ENCODE assay signal across 1 cellular context in the genomic region with DNA sequence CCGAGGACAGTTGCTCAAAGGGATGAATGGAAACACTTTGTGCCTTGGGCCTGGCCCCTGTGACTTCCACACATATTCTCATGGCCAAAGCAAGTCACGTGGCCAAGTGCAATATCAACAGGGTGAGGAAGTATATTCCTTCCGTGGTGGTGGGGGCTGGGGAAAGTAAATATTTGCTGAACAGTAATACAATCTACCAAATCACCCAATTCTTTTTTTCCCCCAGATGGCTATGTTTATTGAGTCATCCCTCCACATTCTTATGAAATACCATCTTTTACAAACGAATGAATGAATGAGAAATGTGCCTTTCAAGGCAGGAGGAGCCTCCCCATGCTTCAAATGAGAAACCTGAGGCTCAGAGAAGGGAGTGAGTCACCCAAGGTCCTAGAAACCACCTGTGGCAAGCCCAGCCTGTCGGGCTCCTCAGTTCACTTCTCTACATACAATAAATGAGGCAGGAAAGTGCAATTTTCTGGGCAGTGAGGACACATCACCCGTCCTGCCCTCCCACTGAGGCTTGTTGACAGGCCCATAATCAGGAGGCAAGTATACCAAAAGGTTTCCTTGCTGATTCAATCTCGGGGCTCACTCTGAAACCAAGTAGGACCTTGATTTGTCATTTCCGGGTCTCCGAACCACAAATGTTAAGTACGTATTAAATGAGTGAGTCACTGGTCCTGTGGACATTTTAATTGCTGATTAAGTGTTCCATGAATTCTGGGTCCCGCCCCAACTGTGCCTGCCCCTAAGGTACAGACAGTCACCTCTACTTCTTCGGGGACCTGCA.
TF ChIP-seq lines count a peak whose summit lies in the region.

No MANE protein-coding gene starts in this region.

TF ChIP-seq in HepG2, 621 proteins besides CTCF, POLR2A, EP300 and RAD21 (continued from another document and continues in another):
- TF ChIP-seq, protein P1, sequence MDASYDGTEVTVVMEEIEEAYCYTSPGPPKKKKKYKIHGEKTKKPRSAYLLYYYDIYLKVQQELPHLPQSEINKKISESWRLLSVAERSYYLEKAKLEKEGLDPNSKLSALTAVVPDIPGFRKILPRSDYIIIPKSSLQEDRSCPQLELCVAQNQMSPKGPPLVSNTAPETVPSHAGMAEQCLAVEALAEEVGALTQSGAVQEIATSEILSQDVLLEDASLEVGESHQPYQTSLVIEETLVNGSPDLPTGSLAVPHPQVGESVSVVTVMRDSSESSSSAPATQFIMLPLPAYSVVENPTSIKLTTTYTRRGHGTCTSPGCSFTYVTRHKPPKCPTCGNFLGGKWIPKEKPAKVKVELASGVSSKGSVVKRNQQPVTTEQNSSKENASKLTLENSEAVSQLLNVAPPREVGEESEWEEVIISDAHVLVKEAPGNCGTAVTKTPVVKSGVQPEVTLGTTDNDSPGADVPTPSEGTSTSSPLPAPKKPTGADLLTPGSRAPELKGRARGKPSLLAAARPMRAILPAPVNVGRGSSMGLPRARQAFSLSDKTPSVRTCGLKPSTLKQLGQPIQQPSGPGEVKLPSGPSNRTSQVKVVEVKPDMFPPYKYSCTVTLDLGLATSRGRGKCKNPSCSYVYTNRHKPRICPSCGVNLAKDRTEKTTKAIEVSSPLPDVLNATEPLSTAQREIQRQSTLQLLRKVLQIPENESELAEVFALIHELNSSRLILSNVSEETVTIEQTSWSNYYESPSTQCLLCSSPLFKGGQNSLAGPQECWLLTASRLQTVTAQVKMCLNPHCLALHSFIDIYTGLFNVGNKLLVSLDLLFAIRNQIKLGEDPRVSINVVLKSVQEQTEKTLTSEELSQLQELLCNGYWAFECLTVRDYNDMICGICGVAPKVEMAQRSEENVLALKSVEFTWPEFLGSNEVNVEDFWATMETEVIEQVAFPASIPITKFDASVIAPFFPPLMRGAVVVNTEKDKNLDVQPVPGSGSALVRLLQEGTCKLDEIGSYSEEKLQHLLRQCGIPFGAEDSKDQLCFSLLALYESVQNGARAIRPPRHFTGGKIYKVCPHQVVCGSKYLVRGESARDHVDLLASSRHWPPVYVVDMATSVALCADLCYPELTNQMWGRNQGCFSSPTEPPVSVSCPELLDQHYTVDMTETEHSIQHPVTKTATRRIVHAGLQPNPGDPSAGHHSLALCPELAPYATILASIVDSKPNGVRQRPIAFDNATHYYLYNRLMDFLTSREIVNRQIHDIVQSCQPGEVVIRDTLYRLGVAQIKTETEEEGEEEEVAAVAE (CRISPR knock-in tag; IDR thresholded peaks at IDR 0.05; ENCODE audit: borderline replicate concordance), result peak; percentile 77; the same call in 1 of the 2 replicates
- TF ChIP-seq NFKBIZ (CRISPR knock-in tag; IDR thresholded peaks at IDR 0.05) (peak; percentile 98), ZBTB20 (CRISPR knock-in tag; IDR thresholded peaks at IDR 0.05; ENCODE audit: borderline replicate concordance, low read depth) (peak; percentile 88; the same call in 1 of the 2 replicates), SP140L (CRISPR knock-in tag; IDR thresholded peaks at IDR 0.05; ENCODE audit: borderline replicate concordance) (no peak), ZNF329 (CRISPR knock-in tag; IDR thresholded peaks at IDR 0.05; ENCODE audit: low read depth) (no peak), ELF1 (CRISPR knock-in tag; IDR thresholded peaks at IDR 0.05) (peak; percentile 84), KLF9 (CRISPR knock-in tag; IDR thresholded peaks at IDR 0.05; ENCODE audit: low read depth) (0 out of 2 replicates have a peak, but pooled peaks have one; percentile 60), ZNF350 (CRISPR knock-in tag; IDR thresholded peaks at IDR 0.05; ENCODE audit: borderline replicate concordance, low read depth) (peak; percentile 66; the same call in 1 of the 2 replicates), ZNF614 (CRISPR knock-in tag; IDR thresholded peaks at IDR 0.05; ENCODE audit: borderline replicate concordance) (peak; percentile 81; the same call in 1 of the 2 replicates), ZSCAN31 (CRISPR knock-in tag; IDR thresholded peaks at IDR 0.05; ENCODE audit: low read depth) (peak; percentile 85), SSRP1 (CRISPR knock-in tag; IDR thresholded peaks at IDR 0.05) (peak; percentile 77; the same call in 1 of the 2 replicates), GATA4 (IDR thresholded peaks at IDR 0.05; ENCODE audit: borderline replicate concordance, low read depth) (peak; percentile 62; the same call in 1 of the 2 replicates), ZKSCAN5 (CRISPR knock-in tag; IDR thresholded peaks at IDR 0.05) (0 out of 2 replicates have a peak, but pooled peaks have one; percentile 45), ZFP41 (CRISPR knock-in tag; IDR thresholded peaks at IDR 0.05; ENCODE audit: borderline replicate concordance) (peak; percentile 73; the same call in 1 of the 2 replicates), ZNF44 (CRISPR knock-in tag; IDR thresholded peaks at IDR 0.05) (no peak), KMT2B (CRISPR knock-in tag; IDR thresholded peaks at IDR 0.05) (peak; percentile 75; the same call in 1 of the 2 replicates)
- TF ChIP-seq, protein P2, sequence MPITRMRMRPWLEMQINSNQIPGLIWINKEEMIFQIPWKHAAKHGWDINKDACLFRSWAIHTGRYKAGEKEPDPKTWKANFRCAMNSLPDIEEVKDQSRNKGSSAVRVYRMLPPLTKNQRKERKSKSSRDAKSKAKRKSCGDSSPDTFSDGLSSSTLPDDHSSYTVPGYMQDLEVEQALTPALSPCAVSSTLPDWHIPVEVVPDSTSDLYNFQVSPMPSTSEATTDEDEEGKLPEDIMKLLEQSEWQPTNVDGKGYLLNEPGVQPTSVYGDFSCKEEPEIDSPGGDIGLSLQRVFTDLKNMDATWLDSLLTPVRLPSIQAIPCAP (CRISPR knock-in tag; IDR thresholded peaks at IDR 0.05; ENCODE audit: low read depth), result no peak
- TF ChIP-seq, protein P3, sequence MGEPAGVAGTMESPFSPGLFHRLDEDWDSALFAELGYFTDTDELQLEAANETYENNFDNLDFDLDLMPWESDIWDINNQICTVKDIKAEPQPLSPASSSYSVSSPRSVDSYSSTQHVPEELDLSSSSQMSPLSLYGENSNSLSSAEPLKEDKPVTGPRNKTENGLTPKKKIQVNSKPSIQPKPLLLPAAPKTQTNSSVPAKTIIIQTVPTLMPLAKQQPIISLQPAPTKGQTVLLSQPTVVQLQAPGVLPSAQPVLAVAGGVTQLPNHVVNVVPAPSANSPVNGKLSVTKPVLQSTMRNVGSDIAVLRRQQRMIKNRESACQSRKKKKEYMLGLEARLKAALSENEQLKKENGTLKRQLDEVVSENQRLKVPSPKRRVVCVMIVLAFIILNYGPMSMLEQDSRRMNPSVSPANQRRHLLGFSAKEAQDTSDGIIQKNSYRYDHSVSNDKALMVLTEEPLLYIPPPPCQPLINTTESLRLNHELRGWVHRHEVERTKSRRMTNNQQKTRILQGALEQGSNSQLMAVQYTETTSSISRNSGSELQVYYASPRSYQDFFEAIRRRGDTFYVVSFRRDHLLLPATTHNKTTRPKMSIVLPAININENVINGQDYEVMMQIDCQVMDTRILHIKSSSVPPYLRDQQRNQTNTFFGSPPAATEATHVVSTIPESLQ (CRISPR knock-in tag; conservative IDR thresholded peaks at IDR 0.05), result 0 out of 2 replicates have a peak, but pooled peaks have one; percentile 68
- TF ChIP-seq, protein P4, sequence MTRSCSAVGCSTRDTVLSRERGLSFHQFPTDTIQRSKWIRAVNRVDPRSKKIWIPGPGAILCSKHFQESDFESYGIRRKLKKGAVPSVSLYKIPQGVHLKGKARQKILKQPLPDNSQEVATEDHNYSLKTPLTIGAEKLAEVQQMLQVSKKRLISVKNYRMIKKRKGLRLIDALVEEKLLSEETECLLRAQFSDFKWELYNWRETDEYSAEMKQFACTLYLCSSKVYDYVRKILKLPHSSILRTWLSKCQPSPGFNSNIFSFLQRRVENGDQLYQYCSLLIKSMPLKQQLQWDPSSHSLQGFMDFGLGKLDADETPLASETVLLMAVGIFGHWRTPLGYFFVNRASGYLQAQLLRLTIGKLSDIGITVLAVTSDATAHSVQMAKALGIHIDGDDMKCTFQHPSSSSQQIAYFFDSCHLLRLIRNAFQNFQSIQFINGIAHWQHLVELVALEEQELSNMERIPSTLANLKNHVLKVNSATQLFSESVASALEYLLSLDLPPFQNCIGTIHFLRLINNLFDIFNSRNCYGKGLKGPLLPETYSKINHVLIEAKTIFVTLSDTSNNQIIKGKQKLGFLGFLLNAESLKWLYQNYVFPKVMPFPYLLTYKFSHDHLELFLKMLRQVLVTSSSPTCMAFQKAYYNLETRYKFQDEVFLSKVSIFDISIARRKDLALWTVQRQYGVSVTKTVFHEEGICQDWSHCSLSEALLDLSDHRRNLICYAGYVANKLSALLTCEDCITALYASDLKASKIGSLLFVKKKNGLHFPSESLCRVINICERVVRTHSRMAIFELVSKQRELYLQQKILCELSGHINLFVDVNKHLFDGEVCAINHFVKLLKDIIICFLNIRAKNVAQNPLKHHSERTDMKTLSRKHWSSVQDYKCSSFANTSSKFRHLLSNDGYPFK (CRISPR knock-in tag; IDR thresholded peaks at IDR 0.05; ENCODE audit: borderline replicate concordance), result peak; percentile 49; the same call in 1 of the 2 replicates
- TF ChIP-seq, protein P5, sequence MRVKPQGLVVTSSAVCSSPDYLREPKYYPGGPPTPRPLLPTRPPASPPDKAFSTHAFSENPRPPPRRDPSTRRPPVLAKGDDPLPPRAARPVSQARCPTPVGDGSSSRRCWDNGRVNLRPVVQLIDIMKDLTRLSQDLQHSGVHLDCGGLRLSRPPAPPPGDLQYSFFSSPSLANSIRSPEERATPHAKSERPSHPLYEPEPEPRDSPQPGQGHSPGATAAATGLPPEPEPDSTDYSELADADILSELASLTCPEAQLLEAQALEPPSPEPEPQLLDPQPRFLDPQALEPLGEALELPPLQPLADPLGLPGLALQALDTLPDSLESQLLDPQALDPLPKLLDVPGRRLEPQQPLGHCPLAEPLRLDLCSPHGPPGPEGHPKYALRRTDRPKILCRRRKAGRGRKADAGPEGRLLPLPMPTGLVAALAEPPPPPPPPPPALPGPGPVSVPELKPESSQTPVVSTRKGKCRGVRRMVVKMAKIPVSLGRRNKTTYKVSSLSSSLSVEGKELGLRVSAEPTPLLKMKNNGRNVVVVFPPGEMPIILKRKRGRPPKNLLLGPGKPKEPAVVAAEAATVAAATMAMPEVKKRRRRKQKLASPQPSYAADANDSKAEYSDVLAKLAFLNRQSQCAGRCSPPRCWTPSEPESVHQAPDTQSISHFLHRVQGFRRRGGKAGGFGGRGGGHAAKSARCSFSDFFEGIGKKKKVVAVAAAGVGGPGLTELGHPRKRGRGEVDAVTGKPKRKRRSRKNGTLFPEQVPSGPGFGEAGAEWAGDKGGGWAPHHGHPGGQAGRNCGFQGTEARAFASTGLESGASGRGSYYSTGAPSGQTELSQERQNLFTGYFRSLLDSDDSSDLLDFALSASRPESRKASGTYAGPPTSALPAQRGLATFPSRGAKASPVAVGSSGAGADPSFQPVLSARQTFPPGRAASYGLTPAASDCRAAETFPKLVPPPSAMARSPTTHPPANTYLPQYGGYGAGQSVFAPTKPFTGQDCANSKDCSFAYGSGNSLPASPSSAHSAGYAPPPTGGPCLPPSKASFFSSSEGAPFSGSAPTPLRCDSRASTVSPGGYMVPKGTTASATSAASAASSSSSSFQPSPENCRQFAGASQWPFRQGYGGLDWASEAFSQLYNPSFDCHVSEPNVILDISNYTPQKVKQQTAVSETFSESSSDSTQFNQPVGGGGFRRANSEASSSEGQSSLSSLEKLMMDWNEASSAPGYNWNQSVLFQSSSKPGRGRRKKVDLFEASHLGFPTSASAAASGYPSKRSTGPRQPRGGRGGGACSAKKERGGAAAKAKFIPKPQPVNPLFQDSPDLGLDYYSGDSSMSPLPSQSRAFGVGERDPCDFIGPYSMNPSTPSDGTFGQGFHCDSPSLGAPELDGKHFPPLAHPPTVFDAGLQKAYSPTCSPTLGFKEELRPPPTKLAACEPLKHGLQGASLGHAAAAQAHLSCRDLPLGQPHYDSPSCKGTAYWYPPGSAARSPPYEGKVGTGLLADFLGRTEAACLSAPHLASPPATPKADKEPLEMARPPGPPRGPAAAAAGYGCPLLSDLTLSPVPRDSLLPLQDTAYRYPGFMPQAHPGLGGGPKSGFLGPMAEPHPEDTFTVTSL (CRISPR knock-in tag; IDR thresholded peaks at IDR 0.05; ENCODE audit: borderline replicate concordance), result peak; percentile 94; the same call in 1 of the 2 replicates
- TF ChIP-seq, protein P6, sequence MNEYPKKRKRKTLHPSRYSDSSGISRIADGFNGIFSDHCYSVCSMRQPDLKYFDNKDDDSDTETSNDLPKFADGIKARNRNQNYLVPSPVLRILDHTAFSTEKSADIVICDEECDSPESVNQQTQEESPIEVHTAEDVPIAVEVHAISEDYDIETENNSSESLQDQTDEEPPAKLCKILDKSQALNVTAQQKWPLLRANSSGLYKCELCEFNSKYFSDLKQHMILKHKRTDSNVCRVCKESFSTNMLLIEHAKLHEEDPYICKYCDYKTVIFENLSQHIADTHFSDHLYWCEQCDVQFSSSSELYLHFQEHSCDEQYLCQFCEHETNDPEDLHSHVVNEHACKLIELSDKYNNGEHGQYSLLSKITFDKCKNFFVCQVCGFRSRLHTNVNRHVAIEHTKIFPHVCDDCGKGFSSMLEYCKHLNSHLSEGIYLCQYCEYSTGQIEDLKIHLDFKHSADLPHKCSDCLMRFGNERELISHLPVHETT (CRISPR knock-in tag; conservative IDR thresholded peaks at IDR 0.05), result peak; percentile 0; the same call in 1 of the 2 replicates
